Comparison of ENCODE assay signal across 16 cellular contexts in genomic region chr14:51939727-51940126, GRCh38. TPM values are rescaled to one million over a fixed set of nuclear protein-coding genes. Genes with fewer than 3 reads are reported as not detected.
A peak's percentile ranks its signal among the peaks of the same experiment; 100 is the strongest.
DNase-seq lines count a peak whose midpoint lies in the region; ATAC-seq, FAIRE-seq and TF ChIP-seq lines count a peak whose summit lies in the region.
"Had no signal": no experiment of that assay in that cellular context is flagged by ENCODE, and none has a peak within 500 bp of the region (broad histone marks: within the 10 kb centered on the region; RNA-seq: fewer than 3 reads in every experiment).

No MANE protein-coding gene starts in this region.

- H3K4me3 ChIP-seq in OCI-LY3 (ENCODE audit: low read length) (peak overlapping the region; percentile 53), gastroesophageal sphincter (no peak overlapping the region)

- no peak for TF ChIP-seq CTCF in OCI-LY3 (IDR thresholded peaks at IDR 0.05; ENCODE audit: low read depth, low read length)
- no peak for TF ChIP-seq CTCF in gastroesophageal sphincter (IDR thresholded peaks at IDR 0.05)

- WGBS in gastroesophageal sphincter (ENCODE audit: low coverage in 1 of 2), 2 donors, result 59 to 73% methylated on average over 6 of the region's 7 CpGs

- FAIRE-seq in urothelium cell line (lab: Jason Lieb, UNC), result peak; percentile 79
- FAIRE-seq: RCC 7860 had no signal

- no peaks in the 10 kb centered on the region for H4K20me1 ChIP-seq in OCI-LY3 (ENCODE audit: insufficient read depth, low read length)

- peak overlapping the region; percentile 62 for H3K4me2 ChIP-seq in OCI-LY3 (ENCODE audit: low read length)

- no peak for TF ChIP-seq POLR2A in gastroesophageal sphincter (IDR thresholded peaks at IDR 0.05)

- peaks cover 4% of the 10 kb centered on the region for H3K4me1 Mint-ChIP-seq in activated naive CD4-positive, alpha-beta T cell treated with anti-CD3 and anti-CD28 coated beads, Interleukin-2, amount 10 ng/mL, durations not matched to agents 7 days and 5 days
- peaks cover 88 to 100% of the 10 kb centered on the region in 2 donors for H3K4me1 Mint-ChIP-seq in immature natural killer cell

- no peaks in the 10 kb centered on the region for H3K27me3 Mint-ChIP-seq in activated naive CD4-positive, alpha-beta T cell treated with anti-CD3 and anti-CD28 coated beads, Interleukin-2, amount 10 ng/mL, durations not matched to agents 7 days and 5 days
- no peaks in the 10 kb centered on the region for H3K27me3 Mint-ChIP-seq in immature natural killer cell (ENCODE audit: low read depth in 3 of 3)
- H3K27me3 Mint-ChIP-seq: type B pancreatic cell had no signal

- H2AFZ ChIP-seq in OCI-LY3 (ENCODE audit: low read depth, low read length), result peak overlapping the region; percentile 17
- H2AFZ ChIP-seq: parathyroid adenoma had no signal

- H3K27ac ChIP-seq in OCI-LY3 (ENCODE audit: low read length) (peak overlapping the region; percentile 51), gastroesophageal sphincter (peak overlapping the region in 1 of 4 donors; percentile 9)
- H3K27ac ChIP-seq: parathyroid adenoma had no signal

- H3K9ac ChIP-seq in OCI-LY3 (ENCODE audit: low read length), result peak overlapping the region; percentile 16; the same call in 1 of the 2 replicates
- H3K9ac ChIP-seq: parathyroid adenoma had no signal

- H3K27me3 ChIP-seq in OCI-LY3 (ENCODE audit: low read depth, low read length) (no peaks in the 10 kb centered on the region), gastroesophageal sphincter (no peaks in the 10 kb centered on the region)

- peaks cover 54% of the 10 kb centered on the region for H3K36me3 Mint-ChIP-seq in activated naive CD4-positive, alpha-beta T cell treated with anti-CD3 and anti-CD28 coated beads, Interleukin-2, amount 10 ng/mL, durations not matched to agents 7 days and 5 days
- H3K36me3 Mint-ChIP-seq in immature natural killer cell, result peaks cover 7 to 16% (median 9%) of the 10 kb centered on the region in 3 donors
- H3K36me3 Mint-ChIP-seq: type B pancreatic cell had no signal

- H3K4me1 ChIP-seq in OCI-LY3 (ENCODE audit: low read length), result peaks cover 20% of the 10 kb centered on the region
- H3K4me1 ChIP-seq in gastroesophageal sphincter, result peaks cover 0 to 13% (median 0%) of the 10 kb centered on the region in 3 donors
- H3K4me1 ChIP-seq: parathyroid adenoma had no signal

- ATAC-seq in GM18498 (IDR thresholded peaks at IDR 0.05; ENCODE audit: unreplicated experiment) (no peak), gastroesophageal sphincter (no peak)
- ATAC-seq: HCT116 had no signal

- no peak overlapping the region for H3K4me3 Mint-ChIP-seq in activated naive CD4-positive, alpha-beta T cell treated with anti-CD3 and anti-CD28 coated beads, Interleukin-2, amount 10 ng/mL, durations not matched to agents 7 days and 5 days
- H3K4me3 Mint-ChIP-seq in immature natural killer cell, result peak overlapping the region in 4 of 5 donors; percentile 35 to 70 (median 49)
- H3K4me3 Mint-ChIP-seq: type B pancreatic cell had no signal

- H3K79me2 ChIP-seq in OCI-LY3 (ENCODE audit: low read length), result peaks cover 4% of the 10 kb centered on the region; the same call in 1 of the 2 replicates
- H3K79me2 ChIP-seq: parathyroid adenoma had no signal

- H3K9me3 ChIP-seq in OCI-LY3 (ENCODE audit: insufficient read depth, low read length) (no peaks in the 10 kb centered on the region), gastroesophageal sphincter (no peaks in the 10 kb centered on the region)

- peak overlapping the region; percentile 54 for H3K27ac Mint-ChIP-seq in activated naive CD4-positive, alpha-beta T cell treated with anti-CD3 and anti-CD28 coated beads, Interleukin-2, amount 10 ng/mL, durations not matched to agents 7 days and 5 days
- peak overlapping the region; percentile 82 to 91 (median 85) for H3K27ac Mint-ChIP-seq in immature natural killer cell
- H3K27ac Mint-ChIP-seq: type B pancreatic cell had no signal

- H3K9me3 Mint-ChIP-seq in activated naive CD4-positive, alpha-beta T cell treated with anti-CD3 and anti-CD28 coated beads, Interleukin-2, amount 10 ng/mL, durations not matched to agents 7 days and 5 days, result peaks cover 2% of the 10 kb centered on the region
- no peaks in the 10 kb centered on the region for H3K9me3 Mint-ChIP-seq in immature natural killer cell

- CTCF ChIA-PET in activated naive CD4-positive, alpha-beta T cell treated with anti-CD3 and anti-CD28 coated beads, Interleukin-2, amount 10 ng/mL, durations not matched to agents 7 days and 5 days (lab: Charles Lee), result interaction anchor here (0.9 kb wide), 1 partner anchor 78 kb away, joined by 3 read pairs; no protein-coding TSS in a partner anchor

- H3K36me3 ChIP-seq in OCI-LY3 (replicated peaks; ENCODE audit: low read depth, low read length), result peaks cover 4% of the 10 kb centered on the region
- no peaks in the 10 kb centered on the region for H3K36me3 ChIP-seq in gastroesophageal sphincter

- TF ChIP-seq EP300 in gastroesophageal sphincter (IDR thresholded peaks at IDR 0.05), result no peak

- no peak for DNase-seq in activated naive CD4-positive, alpha-beta T cell treated with anti-CD3 and anti-CD28 coated beads, Interleukin-2, amount 10 ng/mL, durations not matched to agents 7 days and 5 days
- no peak for DNase-seq in activated naive CD4-positive, alpha-beta T cell treated with Interleukin-2 at 50 U/mL for 16 hours
- DNase-seq in immature natural killer cell (peak in 1 of 3 donors; percentile 16), urothelium cell line (ENCODE audit: low spot score) (no peak), cortex of kidney (lab: John Stamatoyannopoulos, UW) (no peak)
- DNase-seq: activated naive CD4-positive, alpha-beta T cell treated with anti-CD3 and anti-CD28 coated beads, Interleukin-2, amount 50 U/mL, for 16 hours; cerebellar nuclear complex; mammary epithelial cell; NCI-H1092 treated with DMSO at 0.1 percent for 48 hours had no signal

RNA-seq across cellular contexts. Expression of gene RTRAF, which starts 49.6 kb away (rescaled TPM):
- 100 to 1,000 TPM in 2 of 3 donors, 10 to 100 TPM in 1; 92.1 to 162 (median 137) TPM for polyA plus RNA-seq in immature natural killer cell
- 100 to 1,000 TPM in 1 of 4 donors, 10 to 100 TPM in 3; 72.2 to 109 (median 84.7) TPM for total RNA-seq in gastroesophageal sphincter
